Comparison of ENCODE assay signal across 1 cellular context in the genomic region with DNA sequence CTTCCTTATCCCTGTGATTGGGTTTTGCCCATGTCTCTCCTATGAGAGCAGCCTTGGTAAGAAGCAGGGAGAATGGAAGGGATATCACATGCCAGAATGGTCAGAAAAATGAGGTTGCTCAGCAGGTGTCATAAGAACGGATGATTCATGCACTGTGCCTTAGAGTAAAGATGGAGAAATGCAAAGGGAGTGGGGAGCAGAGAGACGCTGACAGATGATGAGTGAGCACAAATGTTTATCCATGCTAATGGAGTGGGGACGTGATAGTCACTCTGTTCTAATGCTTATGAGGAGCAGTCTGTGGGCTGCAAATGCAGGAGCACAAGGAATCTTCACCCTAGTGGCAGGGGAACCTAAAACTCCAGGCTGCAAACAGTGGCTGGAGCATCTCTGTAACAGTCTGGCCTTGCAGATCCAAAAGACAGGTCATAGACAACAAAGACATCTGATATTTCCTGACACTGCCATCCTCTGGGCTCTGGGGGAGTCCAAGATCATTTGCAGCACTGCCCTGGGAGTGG.
TF ChIP-seq lines count a peak whose summit lies in the region.

No MANE protein-coding gene starts in this region.

TF ChIP-seq in IMR-90, 13 proteins besides CTCF, POLR2A, EP300 and RAD21 (continued from another document):
- TF ChIP-seq MAZ (IDR thresholded peaks at IDR 0.05; ENCODE audit: borderline replicate concordance, low read depth, low read length) (no peak), MAFK (IDR thresholded peaks at IDR 0.05; ENCODE audit: low read depth, low read length) (peak; percentile 64), USF2 (IDR thresholded peaks at IDR 0.05; ENCODE audit: low read depth, low read length) (0 out of 2 replicates have a peak, but pooled peaks have one; percentile 7), NFE2L2 (IDR thresholded peaks at IDR 0.05; ENCODE audit: low read depth, low read length) (peak; percentile 73)
